9 cellular contexts compared by ENCODE assay signal in the genomic region with DNA sequence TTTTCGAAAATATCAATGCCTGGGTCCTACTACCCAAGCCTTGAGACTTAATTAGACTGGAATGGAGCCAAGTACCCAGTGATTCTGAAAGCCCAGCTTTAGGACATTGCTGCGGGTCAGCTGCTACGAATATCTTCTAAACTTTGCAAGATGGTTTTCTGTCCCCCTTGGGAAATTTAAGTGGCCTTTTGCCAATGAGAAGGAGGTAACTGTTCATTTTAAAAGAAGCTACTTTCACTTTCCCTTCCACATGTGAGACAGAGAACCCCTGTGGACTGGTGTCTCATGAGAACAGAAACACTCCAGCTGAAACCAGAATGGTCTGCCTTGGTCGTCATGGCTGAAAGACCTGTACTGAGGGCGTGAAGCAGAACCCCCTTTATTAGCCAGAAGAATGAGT.
DNase-seq lines count a peak whose midpoint lies in the region; ATAC-seq lines count a peak whose summit lies in the region.
"Had no signal": no experiment of that assay in that cellular context is flagged by ENCODE, and none has a peak within 500 bp of the region (broad histone marks: within the 10 kb centered on the region; RNA-seq: fewer than 3 reads in every experiment).

No MANE protein-coding gene starts in this region.

- H3K36me3 Mint-ChIP-seq in activated naive CD4-positive, alpha-beta T cell treated with anti-CD3 and anti-CD28 coated beads for 36 hours (ENCODE audit: low read depth), result no peaks in the 10 kb centered on the region
- no peaks in the 10 kb centered on the region for H3K36me3 Mint-ChIP-seq in natural killer cell treated with Interleukin-12 subunit alpha and Interleukin-12 subunit beta and Interleukin-15 and Interleukin-18, amount 100 ng/mL, for 72 hours

- intact Hi-C loops in activated naive CD4-positive, alpha-beta T cell treated with anti-CD3 and anti-CD28 coated beads for 36 hours (cut with micrococcal nuclease), result loop anchor here (2.0 kb wide), 1 partner anchor 39 kb away; no protein-coding TSS in a partner anchor
- intact Hi-C loops in posterior cingulate gyrus (cut with DNase I), result no loop called here

- DNase-seq in NCI-H2029 (lab: John Stamatoyannopoulos, UW), result peak; percentile 63
- no peak for DNase-seq in NCI-H2029 treated with DMSO at 0.1 percent for 48 hours (lab: John Stamatoyannopoulos, UW)
- DNase-seq in activated naive CD4-positive, alpha-beta T cell treated with anti-CD3 and anti-CD28 coated beads for 36 hours, result peak; percentile 54
- DNase-seq in natural killer cell treated with Interleukin-12 subunit alpha and Interleukin-12 subunit beta and Interleukin-15 and Interleukin-18, amount 100 ng/mL, for 72 hours (ENCODE audit: low spot score), result no peak
- no peak for DNase-seq in NCI-H1694 (lab: John Stamatoyannopoulos, UW)
- DNase-seq in posterior cingulate gyrus, result no peak
- DNase-seq: left cardiac atrium had no signal

- CTCF ChIA-PET in activated naive CD4-positive, alpha-beta T cell treated with anti-CD3 and anti-CD28 coated beads for 36 hours (lab: Charles Lee), result interaction anchor here (0.6 to 1.7 kb wide), 9 partner anchors 12 to 364 kb away, joined by 3 to 4 read pairs (median 3); no protein-coding TSS in a partner anchor

- peaks cover 42% of the 10 kb centered on the region for H3K4me1 Mint-ChIP-seq in activated naive CD4-positive, alpha-beta T cell treated with anti-CD3 and anti-CD28 coated beads for 36 hours (ENCODE audit: low read depth)
- H3K4me1 Mint-ChIP-seq in natural killer cell treated with Interleukin-12 subunit alpha and Interleukin-12 subunit beta and Interleukin-15 and Interleukin-18, amount 100 ng/mL, for 72 hours (ENCODE audit: low read depth in 2 of 2), result peaks cover 16 to 17% of the 10 kb centered on the region in 2 donors

- H3K27me3 Mint-ChIP-seq in activated naive CD4-positive, alpha-beta T cell treated with anti-CD3 and anti-CD28 coated beads for 36 hours (ENCODE audit: low read depth), result no peaks in the 10 kb centered on the region
- no peaks in the 10 kb centered on the region for H3K27me3 Mint-ChIP-seq in natural killer cell treated with Interleukin-12 subunit alpha and Interleukin-12 subunit beta and Interleukin-15 and Interleukin-18, amount 100 ng/mL, for 72 hours

- ATAC-seq in GM21381 (IDR thresholded peaks at IDR 0.05; ENCODE audit: unreplicated experiment) (peak; percentile 93), HG03558 (IDR thresholded peaks at IDR 0.05; ENCODE audit: extremely low read depth, unreplicated experiment) (peak; percentile 73)
- ATAC-seq in natural killer cell treated with Interleukin-12 subunit alpha and Interleukin-12 subunit beta and Interleukin-15 and Interleukin-18, amount 100 ng/mL, for 72 hours, result peak; percentile 68 to 78

- H3K27ac Mint-ChIP-seq in activated naive CD4-positive, alpha-beta T cell treated with anti-CD3 and anti-CD28 coated beads for 36 hours, result peak overlapping the region; percentile 48
- H3K27ac Mint-ChIP-seq in natural killer cell treated with Interleukin-12 subunit alpha and Interleukin-12 subunit beta and Interleukin-15 and Interleukin-18, amount 100 ng/mL, for 72 hours, result peak overlapping the region; percentile 12 to 34

- peaks cover 1% of the 10 kb centered on the region for H3K9me3 Mint-ChIP-seq in activated naive CD4-positive, alpha-beta T cell treated with anti-CD3 and anti-CD28 coated beads for 36 hours
- no peaks in the 10 kb centered on the region for H3K9me3 Mint-ChIP-seq in natural killer cell treated with Interleukin-12 subunit alpha and Interleukin-12 subunit beta and Interleukin-15 and Interleukin-18, amount 100 ng/mL, for 72 hours

- H3K4me3 Mint-ChIP-seq in activated naive CD4-positive, alpha-beta T cell treated with anti-CD3 and anti-CD28 coated beads for 36 hours, result peak overlapping the region; percentile 54
- peak overlapping the region; percentile 30 for H3K4me3 Mint-ChIP-seq in natural killer cell treated with Interleukin-12 subunit alpha and Interleukin-12 subunit beta and Interleukin-15 and Interleukin-18, amount 100 ng/mL, for 72 hours

Comparison
In these comparisons a context has a peak if more than half of its experiments do, and no peak if none do; other contexts are left out.
1. DNase-seq: peak in NCI-H2029 (single experiment) and activated naive CD4-positive, alpha-beta T cell treated with anti-CD3 and anti-CD28 coated beads for 36 hours (single experiment); none in NCI-H2029 treated with DMSO at 0.1 percent for 48 hours (single experiment), natural killer cell treated with Interleukin-12 subunit alpha and Interleukin-12 subunit beta and Interleukin-15 and Interleukin-18, amount 100 ng/mL, for 72 hours (single experiment), NCI-H1694 (single experiment) and posterior cingulate gyrus (0 of 10).
2. Peak in every context shown above with its lines, with median percentiles within 50 percentile points of each other: ATAC-seq.